Comparison of ENCODE assay signal across 23 cellular contexts in genomic region chr9:106479679-106480078, GRCh38.
DNase-seq lines count a peak whose midpoint lies in the region; ATAC-seq and TF ChIP-seq lines count a peak whose summit lies in the region.
"Had no signal": no experiment of that assay in that cellular context is flagged by ENCODE, and none has a peak within 500 bp of the region (broad histone marks: within the 10 kb centered on the region; RNA-seq: fewer than 3 reads in every experiment).

No MANE protein-coding gene starts in this region.

- BruUV-seq in MCF 10A (replicated peaks; lab: Mats Ljungman, UMichigan) = no TSS peak

- ATAC-seq in Right ventricle myocardium superior (ENCODE audit: poor library complexity) (no peak), T-helper 17 cell (no peak)
- ATAC-seq: A549; activated CD8-positive, alpha-beta memory T cell treated with anti-CD3 and anti-CD28 coated beads, Interleukin-2, amount 10 ng/mL, durations not matched to agents 7 days and 5 days; activated T-helper 17 cell treated with anti-CD3 and anti-CD28 coated beads, Interleukin-2, amount 50 U/mL, for 72 hours; left cardiac atrium; stimulated activated effector memory CD8-positive, alpha-beta T cell treated with anti-CD3 and anti-CD28 coated beads, Interleukin-12 subunit alpha, Interleukin-12 subunit beta, amount 100 ng/mL, for 72 hours had no signal

- H3K4me3 ChIP-seq in AG10803 (ENCODE audit: low read length) = no peak overlapping the region
- H3K4me3 ChIP-seq in MG63 = no peak overlapping the region
- H3K4me3 ChIP-seq: A549, thoracic aorta had no signal

- H3K4me3 Mint-ChIP-seq in MCF 10A (ENCODE audit: unreplicated experiment) = no peak overlapping the region
- no peak overlapping the region for H3K4me3 Mint-ChIP-seq in nephron progenitor cell
- H3K4me3 Mint-ChIP-seq in T-helper 17 cell = no peak overlapping the region
- H3K4me3 Mint-ChIP-seq: activated CD8-positive, alpha-beta memory T cell treated with anti-CD3 and anti-CD28 coated beads, Interleukin-2, amount 10 ng/mL, durations not matched to agents 7 days and 5 days; activated T-helper 17 cell treated with anti-CD3 and anti-CD28 coated beads, Interleukin-2, amount 50 U/mL, for 72 hours; central memory CD8-positive, alpha-beta T cell; stimulated activated effector memory CD8-positive, alpha-beta T cell treated with anti-CD3 and anti-CD28 coated beads, Interleukin-12 subunit alpha, Interleukin-12 subunit beta, amount 100 ng/mL, for 72 hours had no signal

- H3K9me3 Mint-ChIP-seq in MCF 10A (ENCODE audit: unreplicated experiment) = no peaks in the 10 kb centered on the region
- peaks cover 12% of the 10 kb centered on the region for H3K9me3 Mint-ChIP-seq in nephron progenitor cell
- H3K9me3 Mint-ChIP-seq: central memory CD8-positive, alpha-beta T cell had no signal

- no peak for TF ChIP-seq CTCF in AG10803 (conservative IDR thresholded peaks at IDR 0.05; ENCODE audit: low read length)
- TF ChIP-seq CTCF in MCF 10A (IDR thresholded peaks at IDR 0.05; ENCODE audit: unreplicated experiment) = no peak
- no peak for TF ChIP-seq CTCF in nephron progenitor cell (IDR thresholded peaks at IDR 0.05)

- peak; percentile 74 for DNase-seq in AG10803 (ENCODE audit: low read depth)
- peak; percentile 51 for DNase-seq in MG63
- DNase-seq in MCF 10A (ENCODE audit: unreplicated experiment) = peak; percentile 76
- peak; percentile 68 for DNase-seq in kidney tubule cell (ENCODE audit: low spot score)
- no peak for DNase-seq in nephron progenitor cell
- no peak for DNase-seq in Ammon's horn (ENCODE audit: low spot score)
- no peak for DNase-seq in Right ventricle myocardium superior
- no peak for DNase-seq in T-helper 17 cell
- DNase-seq: activated CD4-positive, CD25-positive, alpha-beta regulatory T cell treated with anti-CD3 and anti-CD28 coated beads, Interleukin-2, amount 50 U/mL, for 72 hours; activated CD8-positive, alpha-beta memory T cell treated with anti-CD3 and anti-CD28 coated beads, Interleukin-2, amount 10 ng/mL, durations not matched to agents 7 days and 5 days; DMS79; effector CD4-positive, alpha-beta T cell; left cardiac atrium; NCI-H2029; NCI-H446; retina; SHP77 had no signal

- H3K4me1 Mint-ChIP-seq in MCF 10A (ENCODE audit: insufficient read depth, unreplicated experiment) = peaks cover 32% of the 10 kb centered on the region
- peaks cover 5% of the 10 kb centered on the region for H3K4me1 Mint-ChIP-seq in nephron progenitor cell
- H3K4me1 Mint-ChIP-seq in T-helper 17 cell = no peaks in the 10 kb centered on the region
- H3K4me1 Mint-ChIP-seq: activated CD8-positive, alpha-beta memory T cell treated with anti-CD3 and anti-CD28 coated beads, Interleukin-2, amount 10 ng/mL, durations not matched to agents 7 days and 5 days; activated T-helper 17 cell treated with anti-CD3 and anti-CD28 coated beads, Interleukin-2, amount 50 U/mL, for 72 hours; central memory CD8-positive, alpha-beta T cell; stimulated activated effector memory CD8-positive, alpha-beta T cell treated with anti-CD3 and anti-CD28 coated beads, Interleukin-12 subunit alpha, Interleukin-12 subunit beta, amount 100 ng/mL, for 72 hours had no signal

- CTCF ChIA-PET in MCF 10A (lab: Yijun Ruan, JAX) = interaction anchor here (0.6 kb wide), 1 partner anchor 583 kb away, joined by 3 read pairs; no protein-coding TSS in a partner anchor

- no peaks in the 10 kb centered on the region for H3K27me3 ChIP-seq in MG63
- H3K27me3 ChIP-seq: neutrophil had no signal

- H3K9me3 ChIP-seq in MG63 = no peaks in the 10 kb centered on the region
- H3K9me3 ChIP-seq in T-helper 17 cell (ENCODE audit: control insufficient read depth, low read length, poor library complexity, severe bottlenecking) = no peaks in the 10 kb centered on the region
- H3K9me3 ChIP-seq: A549, neutrophil, thoracic aorta had no signal

- H3K27ac Mint-ChIP-seq in MCF 10A (ENCODE audit: low read depth, unreplicated experiment) (no peak overlapping the region), nephron progenitor cell (no peak overlapping the region), T-helper 17 cell (no peak overlapping the region)
- H3K27ac Mint-ChIP-seq: activated CD8-positive, alpha-beta memory T cell treated with anti-CD3 and anti-CD28 coated beads, Interleukin-2, amount 10 ng/mL, durations not matched to agents 7 days and 5 days; activated T-helper 17 cell treated with anti-CD3 and anti-CD28 coated beads, Interleukin-2, amount 50 U/mL, for 72 hours; stimulated activated effector memory CD8-positive, alpha-beta T cell treated with anti-CD3 and anti-CD28 coated beads, Interleukin-12 subunit alpha, Interleukin-12 subunit beta, amount 100 ng/mL, for 72 hours had no signal

- POLR2A ChIA-PET in MCF 10A (lab: Yijun Ruan, JAX) = no interaction called here

- no peaks in the 10 kb centered on the region for H3K27me3 Mint-ChIP-seq in MCF 10A (ENCODE audit: insufficient read depth, unreplicated experiment)
- peaks cover 9% of the 10 kb centered on the region for H3K27me3 Mint-ChIP-seq in nephron progenitor cell (ENCODE audit: low read depth, poor library complexity)
- no peaks in the 10 kb centered on the region for H3K27me3 Mint-ChIP-seq in T-helper 17 cell
- H3K27me3 Mint-ChIP-seq: activated CD8-positive, alpha-beta memory T cell treated with anti-CD3 and anti-CD28 coated beads, Interleukin-2, amount 10 ng/mL, durations not matched to agents 7 days and 5 days; activated T-helper 17 cell treated with anti-CD3 and anti-CD28 coated beads, Interleukin-2, amount 50 U/mL, for 72 hours; central memory CD8-positive, alpha-beta T cell had no signal

- H3K36me3 Mint-ChIP-seq in MCF 10A (ENCODE audit: insufficient read depth, unreplicated experiment) (no peaks in the 10 kb centered on the region), nephron progenitor cell (ENCODE audit: low read depth) (no peaks in the 10 kb centered on the region), T-helper 17 cell (ENCODE audit: low read depth) (no peaks in the 10 kb centered on the region)
- H3K36me3 Mint-ChIP-seq: activated CD8-positive, alpha-beta memory T cell treated with anti-CD3 and anti-CD28 coated beads, Interleukin-2, amount 10 ng/mL, durations not matched to agents 7 days and 5 days; stimulated activated effector memory CD8-positive, alpha-beta T cell treated with anti-CD3 and anti-CD28 coated beads, Interleukin-12 subunit alpha, Interleukin-12 subunit beta, amount 100 ng/mL, for 72 hours had no signal

- intact Hi-C loops in MCF 10A (cut with micrococcal nuclease) = no loop called here
- intact Hi-C loops in Right ventricle myocardium superior (cut with DNase I) = no loop called here

- H3K36me3 ChIP-seq in MG63 = no peaks in the 10 kb centered on the region
- H3K36me3 ChIP-seq: neutrophil, thoracic aorta had no signal

Comparison
In these comparisons a context has a peak if more than half of its experiments do, and no peak if none do; other contexts are left out.
1. DNase-seq: peak in AG10803 (single experiment), MG63 (single experiment), MCF 10A (single experiment) and kidney tubule cell (single experiment); none in nephron progenitor cell (single experiment), Ammon's horn (single experiment), Right ventricle myocardium superior (single experiment) and T-helper 17 cell (0 of 3).